8 cellular contexts compared by ENCODE assay signal in genomic region chr17:35088911-35089845, GRCh38. TPM values are rescaled to one million over a fixed set of nuclear protein-coding genes. Genes with fewer than 3 reads are reported as not detected.
DNase-seq lines count a peak whose midpoint lies in the region; ATAC-seq and TF ChIP-seq lines count a peak whose summit lies in the region.

No MANE protein-coding gene starts in this region.

- POLR2A ChIA-PET in activated CD8-positive, alpha-beta T cell treated with anti-CD3 and anti-CD28 coated beads for 36 hours (lab: Charles Lee) = interaction anchor here (0.5 to 3.0 kb wide), 22 partner anchors 9 to 120 kb away, joined by 3 to 16 read pairs (median 5); partner anchors contain the start of genes LIG3, RAD51D and RFFL

- H3K9me3 Mint-ChIP-seq in CD4-positive, CD25-positive, alpha-beta regulatory T cell = no peaks in the 10 kb centered on the region
- no peaks in the 10 kb centered on the region for H3K9me3 Mint-ChIP-seq in activated CD8-positive, alpha-beta T cell treated with anti-CD3 and anti-CD28 coated beads for 36 hours

- H3K36me3 ChIP-seq in CD4-positive, CD25-positive, alpha-beta regulatory T cell (ENCODE audit: control insufficient read depth, insufficient read depth, low read length) = no peaks in the 10 kb centered on the region
- H3K36me3 ChIP-seq in ectodermal cell (ENCODE audit: control insufficient read depth, insufficient read depth, low read length) = no peaks in the 10 kb centered on the region

- peak; percentile 83 to 84 for ATAC-seq in CD4-positive, CD25-positive, alpha-beta regulatory T cell (ENCODE audit: low read depth in 2 of 2)
- ATAC-seq in GM19328 (IDR thresholded peaks at IDR 0.05; ENCODE audit: unreplicated experiment) = peak; percentile 79
- peak; percentile 48 for ATAC-seq in HG03457 (IDR thresholded peaks at IDR 0.05; ENCODE audit: unreplicated experiment)
- ATAC-seq in activated CD8-positive, alpha-beta T cell treated with anti-CD3 and anti-CD28 coated beads for 36 hours = peak; percentile 80

- no peaks in the 10 kb centered on the region for H3K9me3 ChIP-seq in CD4-positive, CD25-positive, alpha-beta regulatory T cell (ENCODE audit: control insufficient read depth in 2 of 2, low read length in 2 of 2)
- H3K9me3 ChIP-seq in ectodermal cell (ENCODE audit: control insufficient read depth, low read length) = no peaks in the 10 kb centered on the region

- CTCF ChIA-PET in activated CD8-positive, alpha-beta T cell treated with anti-CD3 and anti-CD28 coated beads for 36 hours (lab: Charles Lee) = interaction anchor here (0.8 to 3.1 kb wide), 40 partner anchors 9 to 706 kb away, joined by 3 to 51 read pairs (median 5); partner anchors contain the start of genes CCT6B, NLE1, RAD51D and RFFL

- H3K27me3 Mint-ChIP-seq in CD4-positive, CD25-positive, alpha-beta regulatory T cell = no peaks in the 10 kb centered on the region
- H3K27me3 Mint-ChIP-seq in activated CD8-positive, alpha-beta T cell treated with anti-CD3 and anti-CD28 coated beads for 36 hours = no peaks in the 10 kb centered on the region

- TF ChIP-seq CTCF in activated CD8-positive, alpha-beta T cell treated with anti-CD3 and anti-CD28 coated beads for 36 hours (IDR thresholded peaks at IDR 0.05) = peak; percentile 67

- H3K27ac ChIP-seq in CD4-positive, CD25-positive, alpha-beta regulatory T cell (ENCODE audit: insufficient read depth, low read length, poor library complexity, severe bottlenecking) = peak overlapping the region; percentile 97
- no peak overlapping the region for H3K27ac ChIP-seq in ectodermal cell (ENCODE audit: insufficient read depth, low read depth, low read length, poor library complexity, severe bottlenecking)

- no peaks in the 10 kb centered on the region for H3K27me3 ChIP-seq in CD4-positive, CD25-positive, alpha-beta regulatory T cell (ENCODE audit: control insufficient read depth, insufficient read depth, low read length)
- peaks cover 24% of the 10 kb centered on the region for H3K27me3 ChIP-seq in ectodermal cell (ENCODE audit: control insufficient read depth, insufficient read depth, low read length, poor library complexity, severe bottlenecking)

- H3K4me3 ChIP-seq in CD4-positive, CD25-positive, alpha-beta regulatory T cell (ENCODE audit: low read depth, low read length) = peak overlapping the region; percentile 99
- H3K4me3 ChIP-seq in ectodermal cell (ENCODE audit: insufficient read depth, low read depth, low read length) = peak overlapping the region; percentile 67

- DNase-seq in CD4-positive, CD25-positive, alpha-beta regulatory T cell = peak; percentile 85 to 89 (median 88)
- DNase-seq in NCI-H748 treated with DMSO at 0.1 percent for 48 hours (lab: John Stamatoyannopoulos, UW) (peak; percentile 66), lung microvascular endothelial cell (ENCODE audit: low read depth in 2 of 2) (peak; percentile 82 to 88)
- DNase-seq in activated CD8-positive, alpha-beta T cell treated with anti-CD3 and anti-CD28 coated beads for 36 hours = peak; percentile 93
- DNase-seq in stimulated activated CD8-positive, alpha-beta memory T cell treated with anti-CD3 and anti-CD28 coated beads, Interleukin-12 subunit alpha, Interleukin-12 subunit beta, amount 100 ng/mL, for 1 hour (ENCODE audit: low read depth) = peak; percentile 81

- WGBS in ectodermal cell, 2 experiments = 4 to 5% methylated on average over 91 of the region's 92 CpGs

- peak overlapping the region; percentile 93 to 100 (median 94) for H3K4me3 Mint-ChIP-seq in CD4-positive, CD25-positive, alpha-beta regulatory T cell
- H3K4me3 Mint-ChIP-seq in activated CD8-positive, alpha-beta T cell treated with anti-CD3 and anti-CD28 coated beads for 36 hours = peak overlapping the region; percentile 90

- peaks cover 27 to 46% (median 36%) of the 10 kb centered on the region in 4 donors for H3K4me1 Mint-ChIP-seq in CD4-positive, CD25-positive, alpha-beta regulatory T cell
- H3K4me1 Mint-ChIP-seq in activated CD8-positive, alpha-beta T cell treated with anti-CD3 and anti-CD28 coated beads for 36 hours (ENCODE audit: low read depth) = peaks cover 41% of the 10 kb centered on the region

- H3K4me1 ChIP-seq in CD4-positive, CD25-positive, alpha-beta regulatory T cell (ENCODE audit: control insufficient read depth, insufficient read depth, low read length, poor library complexity, severe bottlenecking) = peaks cover 48% of the 10 kb centered on the region
- peaks cover 5% of the 10 kb centered on the region for H3K4me1 ChIP-seq in ectodermal cell (ENCODE audit: control insufficient read depth, insufficient read depth, low read length)

- intact Hi-C loops in activated CD8-positive, alpha-beta T cell treated with anti-CD3 and anti-CD28 coated beads for 36 hours (cut with micrococcal nuclease) = loop anchor here (2.0 to 5.0 kb wide), 5 partner anchors 14 to 107 kb away; partner anchors contain the start of genes LIG3 and RFFL

- H3K27ac Mint-ChIP-seq in CD4-positive, CD25-positive, alpha-beta regulatory T cell = peak overlapping the region; percentile 95 to 98 (median 96)
- peak overlapping the region; percentile 94 for H3K27ac Mint-ChIP-seq in activated CD8-positive, alpha-beta T cell treated with anti-CD3 and anti-CD28 coated beads for 36 hours

- H3K36me3 Mint-ChIP-seq in CD4-positive, CD25-positive, alpha-beta regulatory T cell = no peaks in the 10 kb centered on the region
- H3K36me3 Mint-ChIP-seq in activated CD8-positive, alpha-beta T cell treated with anti-CD3 and anti-CD28 coated beads for 36 hours (ENCODE audit: low read depth) = peaks cover 2% of the 10 kb centered on the region

RNA-seq across cellular contexts. Expression of gene RFFL, which starts 25.7 kb away (rescaled TPM):
- total RNA-seq in CD4-positive, CD25-positive, alpha-beta regulatory T cell = 118 TPM
- 100 to 1,000 TPM in 1 of 4 donors, 10 to 100 TPM in 3; 69.8 to 128 (median 79.3) TPM for polyA plus RNA-seq in CD4-positive, CD25-positive, alpha-beta regulatory T cell
- 10 to 100 TPM; 11.3 to 12.0 TPM for total RNA-seq in activated CD8-positive, alpha-beta T cell treated with anti-CD3 and anti-CD28 coated beads for 36 hours
- polyA plus RNA-seq in ectodermal cell (2013, experiment 1 of 4) = 9.4 TPM
- polyA plus RNA-seq in ectodermal cell (2013, experiment 2 of 4) = 10.1 TPM
- 9.2 TPM for polyA plus RNA-seq in ectodermal cell (2013, experiment 3 of 4)
- 11.2 TPM for polyA plus RNA-seq in ectodermal cell (2013, experiment 4 of 4)
- total RNA-seq in lung microvascular endothelial cell = 3.6 and 6.5 TPM in 2 replicates

RNA-seq across cellular contexts. Expression of gene RAD51D, which starts 30.5 kb away (rescaled TPM):
- total RNA-seq in CD4-positive, CD25-positive, alpha-beta regulatory T cell = 11.7 TPM
- polyA plus RNA-seq in CD4-positive, CD25-positive, alpha-beta regulatory T cell = 10 to 100 TPM in 2 of 4 donors, 1 to 10 TPM in 2; 7.0 to 11.5 (median 10.3) TPM
- 10 to 100 TPM; 32.4 to 36.2 TPM for total RNA-seq in activated CD8-positive, alpha-beta T cell treated with anti-CD3 and anti-CD28 coated beads for 36 hours
- polyA plus RNA-seq in ectodermal cell (2013, experiment 1 of 4) = 13.6 TPM
- 14.4 TPM for polyA plus RNA-seq in ectodermal cell (2013, experiment 2 of 4)
- 10.9 TPM for polyA plus RNA-seq in ectodermal cell (2013, experiment 3 of 4)
- polyA plus RNA-seq in ectodermal cell (2013, experiment 4 of 4) = 10.0 TPM
- total RNA-seq in lung microvascular endothelial cell = 6.0 and 7.4 TPM in 2 replicates

RNA-seq across cellular contexts. Expression of gene FNDC8, which starts 32.2 kb away (rescaled TPM):
- not detected for total RNA-seq in CD4-positive, CD25-positive, alpha-beta regulatory T cell
- not detected for polyA plus RNA-seq in CD4-positive, CD25-positive, alpha-beta regulatory T cell
- not detected for total RNA-seq in activated CD8-positive, alpha-beta T cell treated with anti-CD3 and anti-CD28 coated beads for 36 hours
- polyA plus RNA-seq in ectodermal cell (2013, experiment 1 of 4) = not detected
- polyA plus RNA-seq in ectodermal cell (2013, experiment 2 of 4) = 0.14 TPM
- polyA plus RNA-seq in ectodermal cell (2013, experiment 3 of 4) = not detected
- polyA plus RNA-seq in ectodermal cell (2013, experiment 4 of 4) = not detected
- not detected in 2 replicates for total RNA-seq in lung microvascular endothelial cell

RNA-seq across cellular contexts. Expression of gene NLE1, which starts 52.9 kb away (rescaled TPM):
- total RNA-seq in CD4-positive, CD25-positive, alpha-beta regulatory T cell = 9.8 TPM
- polyA plus RNA-seq in CD4-positive, CD25-positive, alpha-beta regulatory T cell = 1 to 10 TPM; 3.1 to 5.3 (median 3.8) TPM
- 10 to 100 TPM; 49.1 to 49.8 TPM for total RNA-seq in activated CD8-positive, alpha-beta T cell treated with anti-CD3 and anti-CD28 coated beads for 36 hours
- 23.0 TPM for polyA plus RNA-seq in ectodermal cell (2013, experiment 1 of 4)
- 22.0 TPM for polyA plus RNA-seq in ectodermal cell (2013, experiment 2 of 4)
- 18.4 TPM for polyA plus RNA-seq in ectodermal cell (2013, experiment 3 of 4)
- polyA plus RNA-seq in ectodermal cell (2013, experiment 4 of 4) = 18.8 TPM
- 9.9 and 12.2 TPM in 2 replicates for total RNA-seq in lung microvascular endothelial cell

RNA-seq across cellular contexts. Expression of gene UNC45B, which starts 58.4 kb away (rescaled TPM):
- 0.44 TPM for total RNA-seq in CD4-positive, CD25-positive, alpha-beta regulatory T cell
- under 1 TPM; 0.29 to 0.63 (median 0.43) TPM for polyA plus RNA-seq in CD4-positive, CD25-positive, alpha-beta regulatory T cell
- under 1 TPM in 1 of 2 experiments, not detected in 1; 0.11 TPM for total RNA-seq in activated CD8-positive, alpha-beta T cell treated with anti-CD3 and anti-CD28 coated beads for 36 hours
- 0.80 TPM for polyA plus RNA-seq in ectodermal cell (2013, experiment 1 of 4)
- 0.59 TPM for polyA plus RNA-seq in ectodermal cell (2013, experiment 2 of 4)
- 0.16 TPM for polyA plus RNA-seq in ectodermal cell (2013, experiment 3 of 4)
- 0.24 TPM for polyA plus RNA-seq in ectodermal cell (2013, experiment 4 of 4)
- total RNA-seq in lung microvascular endothelial cell = not detected in 2 replicates
